Comparison of ENCODE assay signal across 9 cellular contexts in the genomic region with DNA sequence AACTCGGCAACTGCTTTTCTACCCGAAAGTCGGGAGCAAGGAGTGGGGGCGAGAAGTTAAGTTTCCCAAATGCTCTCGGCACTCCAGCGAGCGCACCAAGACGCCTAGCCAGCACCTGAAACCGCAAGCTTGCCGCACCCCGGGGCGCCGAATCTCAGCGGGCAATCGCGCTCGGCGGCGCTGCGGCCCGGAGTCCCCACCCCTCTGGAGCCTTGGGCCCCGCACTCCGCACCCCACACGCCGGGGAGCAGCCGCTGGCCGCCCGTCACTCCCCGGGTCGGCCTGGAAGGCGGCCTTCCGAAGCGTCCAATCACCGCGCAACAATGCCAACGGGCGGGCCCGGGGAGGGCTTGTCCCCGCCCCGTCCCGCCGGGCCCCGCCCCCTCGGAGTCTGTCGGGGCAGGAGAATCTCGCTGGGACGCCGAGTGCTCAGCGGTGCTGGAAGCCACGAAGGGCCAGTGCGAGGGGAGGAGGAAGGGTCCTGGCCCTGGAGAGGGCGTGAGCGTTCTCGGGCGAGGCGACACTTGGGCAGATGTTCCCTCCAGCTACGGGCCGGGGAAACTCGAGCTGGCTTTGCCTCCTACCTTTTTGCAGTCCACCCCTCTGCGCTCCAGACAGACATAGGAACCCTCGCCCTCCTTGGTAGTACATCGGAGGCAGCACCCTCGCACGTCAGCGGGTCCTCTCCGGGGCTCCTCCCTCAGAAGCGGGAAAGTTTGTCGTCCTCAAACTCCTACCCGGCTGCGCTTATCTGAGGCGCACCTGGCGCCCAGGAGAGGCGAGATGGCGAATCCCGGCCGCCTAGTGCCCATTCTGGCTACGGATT. TPM values are rescaled to one million over a fixed set of nuclear protein-coding genes. Genes with fewer than 3 reads are reported as not detected.
DNase-seq lines count a peak whose midpoint lies in the region; ATAC-seq, FAIRE-seq and TF ChIP-seq lines count a peak whose summit lies in the region.
"Had no signal": no experiment of that assay in that cellular context is flagged by ENCODE, and none has a peak within 500 bp of the region (broad histone marks: within the 10 kb centered on the region; RNA-seq: fewer than 3 reads in every experiment).

No MANE protein-coding gene starts in this region.

- no peaks in the 10 kb centered on the region for H3K36me3 Mint-ChIP-seq in nephron (ENCODE audit: low read depth)

- ATAC-seq in GM21619 (IDR thresholded peaks at IDR 0.05; ENCODE audit: unreplicated experiment) = peak; percentile 97
- peak; percentile 89 for ATAC-seq in stimulated activated naive CD8-positive, alpha-beta T cell treated with anti-CD3 and anti-CD28 coated beads, Interleukin-15, Interleukin-2, amounts not matched to agents 100 U/mL and 50 U/mL, for 24 hours

- H3K9me3 Mint-ChIP-seq in nephron = no peaks in the 10 kb centered on the region

- peaks cover 36% of the 10 kb centered on the region for H3K4me1 Mint-ChIP-seq in nephron

- H3K27ac Mint-ChIP-seq in nephron = peak overlapping the region in 2 of 3 experiments; percentile 17 to 64

- no peak for TF ChIP-seq CTCF in D721Med (IDR thresholded peaks at IDR 0.05; ENCODE audit: insufficient read depth, missing control alignments)
- TF ChIP-seq CTCF in fibroblast of villous mesenchyme (IDR thresholded peaks at IDR 0.05; ENCODE audit: insufficient read depth, low read depth, low read length) = no peak
- TF ChIP-seq CTCF in nephron (IDR thresholded peaks at IDR 0.05; ENCODE audit: unreplicated experiment in 3 of 3) = peak in 1 of 3 experiments; percentile 9

- peak; percentile 73 for DNase-seq in D721Med (ENCODE audit: insufficient read length, low spot score)
- peak; percentile 77 for DNase-seq in HuH-7.5 (ENCODE audit: low spot score)
- peak; percentile 36 for DNase-seq in RCC 7860 (ENCODE audit: low spot score)
- peak; percentile 54 for DNase-seq in activated effector memory CD4-positive, alpha-beta T cell treated with Interleukin-2 at 50 U/mL for 16 hours
- peak; percentile 83 for DNase-seq in fibroblast of villous mesenchyme (ENCODE audit: low read depth)
- DNase-seq in stimulated activated naive CD8-positive, alpha-beta T cell treated with anti-CD3 and anti-CD28 coated beads, Interleukin-15, Interleukin-2, amounts not matched to agents 100 U/mL and 50 U/mL, for 24 hours = peak; percentile 84

- peak overlapping the region; percentile 76 for H3K4me3 ChIP-seq in fibroblast of villous mesenchyme (ENCODE audit: low read depth, low read length)

- no peak for FAIRE-seq in D721Med (lab: Jason Lieb, UNC)
- FAIRE-seq in RCC 7860 (lab: Jason Lieb, UNC) = no peak
- FAIRE-seq: colon had no signal

- peaks cover 67% of the 10 kb centered on the region for H3K27me3 Mint-ChIP-seq in nephron (ENCODE audit: low read depth)

- peak overlapping the region; percentile 77 to 84 (median 79) for H3K4me3 Mint-ChIP-seq in nephron

RNA-seq across cellular contexts. Expression of gene ZBTB7C, which starts 1.1 kb away (rescaled TPM):
- total RNA-seq in fibroblast of villous mesenchyme = not detected in 2 replicates

Comparison
In these comparisons a context has a peak if more than half of its experiments do, and no peak if none do; other contexts are left out.
1. Peak in every context shown above with its lines: DNase-seq, ATAC-seq and H3K4me3 ChIP-seq.